In the genomic region with DNA sequence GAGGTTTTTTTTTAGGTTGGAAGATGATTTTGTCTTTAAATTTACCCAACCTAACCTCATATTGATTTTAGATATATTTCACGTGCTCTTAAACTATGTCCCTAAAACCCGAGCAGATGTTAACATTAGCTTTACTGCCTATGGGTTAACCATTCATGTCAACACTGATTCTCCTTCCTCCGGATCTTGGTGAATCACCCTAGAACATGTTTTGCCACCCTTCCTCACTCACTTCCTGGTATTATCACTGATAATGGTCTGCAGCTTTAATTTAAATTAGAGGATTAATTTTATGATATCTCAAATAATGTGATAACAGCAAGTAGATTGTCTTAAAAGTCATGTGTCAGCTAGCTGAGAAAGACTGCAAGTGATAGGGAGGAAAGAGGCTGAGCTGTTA, we compare ENCODE assay signal across 21 cellular contexts. TPM values are rescaled to one million over a fixed set of nuclear protein-coding genes. Genes with fewer than 3 reads are reported as not detected.
"Had no signal": no experiment of that assay in that cellular context is flagged by ENCODE, and none has a peak within 500 bp of the region (broad histone marks: within the 10 kb centered on the region; RNA-seq: fewer than 3 reads in every experiment).

No MANE protein-coding gene starts in this region.

- FAIRE-seq: colon, kidney, urothelium cell line had no signal

- ATAC-seq: activated CD8-positive, alpha-beta T cell treated with anti-CD3 and anti-CD28 coated beads for 36 hours; activated T-helper 17 cell treated with anti-CD3 and anti-CD28 coated beads, Interleukin-2, amount 50 U/mL, for 72 hours; body of pancreas; gastrocnemius medialis; left lung had no signal

- H3K27ac Mint-ChIP-seq: activated CD4-positive, alpha-beta T cell treated with anti-CD3 and anti-CD28 coated beads, Interleukin-2, amount 10 ng/mL, durations not matched to agents 24 days and 14 days; activated CD8-positive, alpha-beta T cell treated with anti-CD3 and anti-CD28 coated beads for 36 hours; activated T-helper 17 cell treated with anti-CD3 and anti-CD28 coated beads, Interleukin-2, amount 50 U/mL, for 72 hours; nephron progenitor cell; T-helper 2 cell treated with Interferon-gamma antibody and Interleukin-4, amounts not matched to agents 5 μg/mL and 100 μg/mL, for 36 hours had no signal

- DNase-seq: activated CD4-positive, alpha-beta T cell treated with anti-CD3 and anti-CD28 coated beads, Interleukin-2, amount 10 ng/mL, durations not matched to agents 24 days and 14 days; activated CD8-positive, alpha-beta T cell treated with anti-CD3 and anti-CD28 coated beads for 36 hours; activated naive CD4-positive, alpha-beta T cell; activated T-cell treated with anti-CD3 and anti-CD28 coated beads, Interleukin-2, amount 50 U/mL, for 1 hour; body of pancreas; central memory CD4-positive, alpha-beta T cell; gastrocnemius medialis; head of caudate nucleus; kidney; left lung; mammary epithelial cell; midbrain; nephron progenitor cell; nucleus accumbens; sigmoid colon; stimulated activated naive CD4-positive, alpha-beta T cell treated with Interleukin-2 at 50 U/mL for 16 hours; tibial artery had no signal

- H3K36me3 ChIP-seq: gastrocnemius medialis, left lung, sigmoid colon, tibial artery had no signal

- H3K4me1 ChIP-seq: body of pancreas, gastrocnemius medialis, sigmoid colon, tibial artery had no signal

- H3K4me3 ChIP-seq: body of pancreas, gastrocnemius medialis, left lung, sigmoid colon, tibial artery had no signal

- H3K27me3 ChIP-seq: body of pancreas, gastrocnemius medialis, left lung, sigmoid colon, tibial artery had no signal

- H3K9me3 Mint-ChIP-seq: activated CD4-positive, alpha-beta T cell treated with anti-CD3 and anti-CD28 coated beads, Interleukin-2, amount 10 ng/mL, durations not matched to agents 24 days and 14 days; activated CD8-positive, alpha-beta T cell treated with anti-CD3 and anti-CD28 coated beads for 36 hours; activated T-helper 17 cell treated with anti-CD3 and anti-CD28 coated beads, Interleukin-2, amount 50 U/mL, for 72 hours; nephron progenitor cell; T-helper 2 cell treated with Interferon-gamma antibody and Interleukin-4, amounts not matched to agents 5 μg/mL and 100 μg/mL, for 36 hours had no signal

- H3K9me3 ChIP-seq: body of pancreas, gastrocnemius medialis, left lung, sigmoid colon, tibial artery had no signal

- H3K27ac ChIP-seq: body of pancreas, gastrocnemius medialis, sigmoid colon, tibial artery had no signal

- H3K4me1 Mint-ChIP-seq: activated CD4-positive, alpha-beta T cell treated with anti-CD3 and anti-CD28 coated beads, Interleukin-2, amount 10 ng/mL, durations not matched to agents 24 days and 14 days; activated T-helper 17 cell treated with anti-CD3 and anti-CD28 coated beads, Interleukin-2, amount 50 U/mL, for 72 hours; nephron progenitor cell had no signal

- H3K4me3 Mint-ChIP-seq: activated CD4-positive, alpha-beta T cell treated with anti-CD3 and anti-CD28 coated beads, Interleukin-2, amount 10 ng/mL, durations not matched to agents 24 days and 14 days; activated CD8-positive, alpha-beta T cell treated with anti-CD3 and anti-CD28 coated beads for 36 hours; activated T-helper 17 cell treated with anti-CD3 and anti-CD28 coated beads, Interleukin-2, amount 50 U/mL, for 72 hours; nephron progenitor cell; T-helper 2 cell treated with Interferon-gamma antibody and Interleukin-4, amounts not matched to agents 5 μg/mL and 100 μg/mL, for 36 hours had no signal

RNA-seq across cellular contexts. Expression of a gene that starts 31.9 kb away (rescaled TPM):
- total RNA-seq: activated CD4-positive, alpha-beta T cell treated with anti-CD3 and anti-CD28 coated beads, Interleukin-2, amount 10 ng/mL, durations not matched to agents 24 days and 14 days; activated CD8-positive, alpha-beta T cell treated with anti-CD3 and anti-CD28 coated beads for 36 hours; activated T-helper 17 cell treated with anti-CD3 and anti-CD28 coated beads, Interleukin-2, amount 50 U/mL, for 72 hours had no signal
- polyA plus RNA-seq: mammary epithelial cell had no signal
